11 cellular contexts compared by ENCODE assay signal in genomic region chr1:210394281-210394798, GRCh38.
A peak's percentile ranks its signal among the peaks of the same experiment; 100 is the strongest.
DNase-seq lines count a peak whose midpoint lies in the region; ATAC-seq, FAIRE-seq and TF ChIP-seq lines count a peak whose summit lies in the region.
"Had no signal": no experiment of that assay in that cellular context is flagged by ENCODE, and none has a peak within 500 bp of the region (broad histone marks: within the 10 kb centered on the region; RNA-seq: fewer than 3 reads in every experiment).

No MANE protein-coding gene starts in this region.

- H3K4me3 ChIP-seq in GM12878 (no peak overlapping the region), endodermal cell (ENCODE audit: low read length) (no peak overlapping the region)
- H3K4me3 ChIP-seq: tibial artery had no signal

- CTCF ChIA-PET in GM12878 (lab: Yijun Ruan, JAX): interaction anchor here (0.9 to 14.5 kb wide), 13 partner anchors 10 to 64 kb away, joined by 3 to 379 read pairs (median 5); no protein-coding TSS in a partner anchor

- H3K79me2 ChIP-seq in GM12878 (ENCODE audit: control insufficient read depth, insufficient read depth, low read length): no peaks in the 10 kb centered on the region

- H3K4me1 Mint-ChIP-seq in endodermal cell: peaks cover 9% of the 10 kb centered on the region

- RAD21 ChIA-PET in GM12878 (lab: Charles Lee; ENCODE audit: unreplicated experiment): interaction anchor here (0.9 to 16.6 kb wide), 11 partner anchors 9 to 70 kb away, joined by 3 to 415 read pairs (median 24); no protein-coding TSS in a partner anchor

- H3K9ac ChIP-seq in GM12878 (ENCODE audit: control insufficient read depth, insufficient read depth, low read length) (no peak overlapping the region), endodermal cell (ENCODE audit: extremely low read depth, low read length, poor library complexity, severe bottlenecking) (no peak overlapping the region)

- no peak overlapping the region for H3K4me2 ChIP-seq in GM12878 (ENCODE audit: control insufficient read depth, insufficient read depth)

- no peaks in the 10 kb centered on the region; the same call in 2 of the 3 replicates for H3K9me3 ChIP-seq in GM12878 (replicated peaks; ENCODE audit: control insufficient read depth, insufficient read depth, low read length)
- peaks cover 18% of the 10 kb centered on the region for H3K9me3 ChIP-seq in endodermal cell (ENCODE audit: control insufficient read depth, low read length)
- H3K9me3 ChIP-seq: tibial artery had no signal

- H3K9me3 Mint-ChIP-seq in endodermal cell: peaks cover 14% of the 10 kb centered on the region

- no peak overlapping the region for H2AFZ ChIP-seq in GM12878 (ENCODE audit: control insufficient read depth, low read depth, low read length)

- in situ Hi-C loops in GM12878 (cut with MboI): no loop called here

- ATAC-seq in GM19043 (IDR thresholded peaks at IDR 0.05; ENCODE audit: low read depth, unreplicated experiment): peak; percentile 57
- ATAC-seq in HG03442 (IDR thresholded peaks at IDR 0.05; ENCODE audit: unreplicated experiment): peak; percentile 82
- ATAC-seq in GM12878: peak; percentile 80
- peak; percentile 64 for ATAC-seq in sciatic nerve
- ATAC-seq in GM21723 (IDR thresholded peaks at IDR 0.05; ENCODE audit: unreplicated experiment): no peak

- TSS peak; percentile 93 for BruUV-seq in GM12878 (replicated peaks; lab: Mats Ljungman, UMichigan)

- TF ChIP-seq EP300 in GM12878 (IDR thresholded peaks at IDR 0.05; ENCODE audit: borderline replicate concordance in 1 of 2, control insufficient read depth in 1 of 2, low read depth in 2 of 2, low read length in 2 of 2): peak; percentile 85 to 87; a peak in 3 of 4 replicates

- DNase-seq in GM12878 (ENCODE audit: low read depth, low spot score) (peak; percentile 80), sciatic nerve (ENCODE audit: low spot score) (no peak), endodermal cell (no peak), HK-2 (ENCODE audit: unreplicated experiment) (no peak), NCI-H187 treated with DMSO at 0.1 percent for 48 hours (lab: John Stamatoyannopoulos, UW) (no peak)
- DNase-seq: activated CD4-positive, alpha-beta T cell treated with anti-CD3 and anti-CD28 coated beads, Interleukin-2, amount 50 U/mL, for 4 hours; effector CD4-positive, alpha-beta T cell had no signal

- TF ChIP-seq RAD21 in GM12878 (IDR thresholded peaks at IDR 0.05; ENCODE audit: insufficient read depth, low read depth, low read length): no peak

- H3K27ac ChIP-seq in GM12878 (ENCODE audit: control insufficient read depth, insufficient read depth) (no peak overlapping the region), endodermal cell (ENCODE audit: low read depth, low read length) (no peak overlapping the region)

- H4K20me1 ChIP-seq in GM12878 (ENCODE audit: control insufficient read depth, insufficient read depth): no peaks in the 10 kb centered on the region

- peak; percentile 23 for FAIRE-seq in GM12878 (lab: Jason Lieb, UNC)

- 2% methylated on average over 6 of the region's 6 CpGs for WGBS in GM12878 (ENCODE audit: insufficient coverage, insufficient replicate concordance, low lambda C conversion rate, missing lambda C conversion rate)
- WGBS in endodermal cell (ENCODE audit: insufficient coverage in 1 of 2, insufficient read length in 1 of 2), 2 experiments: 84 to 100% methylated on average over 1 to 6 of the region's 6 CpGs

- H3K36me3 ChIP-seq in GM12878 (ENCODE audit: control insufficient read depth in 2 of 2, insufficient read depth in 2 of 2, low read length in 1 of 2) (no peaks in the 10 kb centered on the region), endodermal cell (ENCODE audit: control insufficient read depth, insufficient read depth, low read length) (no peaks in the 10 kb centered on the region)
- H3K36me3 ChIP-seq: tibial artery had no signal

- intact Hi-C loops in GM12878 (cut with micrococcal nuclease; ENCODE audit: unreplicated experiment) (loop anchor here (5.0 kb wide), 1 partner anchor 737 kb away; no protein-coding TSS in a partner anchor), sciatic nerve (cut with DNase I) (loop anchor here (10.0 kb wide), 1 partner anchor 60 kb away; no protein-coding TSS in a partner anchor)

- no peak overlapping the region for H3K4me3 Mint-ChIP-seq in endodermal cell

- no peaks in the 10 kb centered on the region for H3K27me3 Mint-ChIP-seq in endodermal cell (ENCODE audit: insufficient read depth)

- TF ChIP-seq CTCF in GM12878 (IDR thresholded peaks at IDR 0.05 in 2 of 3, conservative IDR thresholded peaks at IDR 0.05 in 1 of 3; ENCODE audit: control insufficient read depth in 2 of 3, extremely low read depth in 1 of 3, insufficient read depth in 1 of 3, low read depth in 3 of 3, low read length in 3 of 3) (no peak), endodermal cell (conservative IDR thresholded peaks at IDR 0.05) (no peak)

- H3K36me3 Mint-ChIP-seq in endodermal cell (ENCODE audit: low read depth): peaks cover 4% of the 10 kb centered on the region

- POLR2A ChIA-PET in GM12878 (lab: Charles Lee): interaction anchor here (0.6 to 14.7 kb wide), 12 partner anchors 9 to 737 kb away, joined by 3 to 224 read pairs (median 5); partner anchors contain the start of gene HHAT

- H3K4me1 ChIP-seq in GM12878 (ENCODE audit: control insufficient read depth, insufficient read depth, low read length) (no peaks in the 10 kb centered on the region), endodermal cell (ENCODE audit: control insufficient read depth, insufficient read depth, low read length) (no peaks in the 10 kb centered on the region)

- SMC1A ChIA-PET in GM12878 (lab: Charles Lee; ENCODE audit: uncharacterized antibody, unreplicated experiment): interaction anchor here (0.6 to 26.8 kb wide), 8 partner anchors 9 to 76 kb away, joined by 3 to 683 read pairs (median 23); no protein-coding TSS in a partner anchor

- H3K27me3 ChIP-seq in GM12878 (replicated peaks in 1 of 2; ENCODE audit: control insufficient read depth in 2 of 2, insufficient read depth in 2 of 2, low read length in 1 of 2): no peaks in the 10 kb centered on the region
- no peaks in the 10 kb centered on the region for H3K27me3 ChIP-seq in endodermal cell (ENCODE audit: control insufficient read depth, insufficient read depth, low read length, poor library complexity, severe bottlenecking)
- H3K27me3 ChIP-seq: tibial artery had no signal

- TF ChIP-seq POLR2A in GM12878 (IDR thresholded peaks at IDR 0.05; ENCODE audit: low read depth, low read length): no peak

- no peak overlapping the region for H3K27ac Mint-ChIP-seq in endodermal cell

TF ChIP-seq in GM12878, 131 proteins besides CTCF, POLR2A, EP300 and RAD21 (continues in another document):
- TF ChIP-seq ZBTB40 (IDR thresholded peaks at IDR 0.05; ENCODE audit: borderline replicate concordance): no peak
- TF ChIP-seq DPF2 (IDR thresholded peaks at IDR 0.05): peak; percentile 91
- TF ChIP-seq RELB (IDR thresholded peaks at IDR 0.05; ENCODE audit: low read depth): peak; percentile 77; the same call in 1 of the 2 replicates
- no peak for TF ChIP-seq SRF (IDR thresholded peaks at IDR 0.05; ENCODE audit: low read depth in 2 of 2, low read length in 2 of 2)
- peak; percentile 38; the same call in 1 of the 2 replicates for TF ChIP-seq JUND (IDR thresholded peaks at IDR 0.05; ENCODE audit: low read depth, low read length)
- peak; percentile 81; the same call in 1 of the 2 replicates for TF ChIP-seq BACH1 (IDR thresholded peaks at IDR 0.05; ENCODE audit: borderline replicate concordance)
